Comparison of ENCODE assay signal across 34 cellular contexts in genomic region chr1:169493251-169493650, GRCh38.
"Had no signal": no experiment of that assay in that cellular context is flagged by ENCODE, and none has a peak within 500 bp of the region (broad histone marks: within the 10 kb centered on the region; RNA-seq: fewer than 3 reads in every experiment).

No MANE protein-coding gene starts in this region.

- H3K36me3 ChIP-seq: adrenal gland, brain microvascular endothelial cell, breast epithelium had no signal

- DNase-seq: activated B cell treated with CpG ODN at 0.5 μM for 24 hours; activated CD4-positive, alpha-beta memory T cell treated with anti-CD3 and anti-CD28 coated beads for 36 hours; activated CD4-positive, alpha-beta T cell treated with anti-CD3 and anti-CD28 coated beads for 4 hours; activated CD4-positive, alpha-beta T cell treated with anti-CD3 and anti-CD28 coated beads, Interleukin-2, amount 10 ng/mL, durations not matched to agents 24 days and 14 days; activated CD4-positive, alpha-beta T cell treated with anti-CD3 and anti-CD28 coated beads, Interleukin-2, amount 50 U/mL, for 1 hour; activated CD4-positive, alpha-beta T cell treated with anti-CD3 and anti-CD28 coated beads, Interleukin-2, amount 50 U/mL, for 4 hours; activated CD4-positive, CD25-positive, alpha-beta regulatory T cell treated with anti-CD3 and anti-CD28 coated beads, Interleukin-2, amount 50 U/mL, for 72 hours; activated CD8-positive, alpha-beta memory T cell treated with anti-CD3 and anti-CD28 coated beads, Interleukin-2, amount 50 U/mL, for 4 hours; activated CD8-positive, alpha-beta T cell treated with anti-CD3 and anti-CD28 coated beads for 36 hours; activated effector memory CD4-positive, alpha-beta T cell treated with anti-CD3 and anti-CD28 coated beads, Interleukin-2, amount 50 U/mL, for 16 hours; activated gamma-delta T cell treated with Interleukin-2 at 50 U/mL for 16 hours; activated naive CD4-positive, alpha-beta T cell; activated naive CD4-positive, alpha-beta T cell treated with anti-CD3 and anti-CD28 coated beads for 36 hours; activated naive CD4-positive, alpha-beta T cell treated with anti-CD3 and anti-CD28 coated beads, Interleukin-2, amount 50 U/mL, for 16 hours; activated naive CD8-positive, alpha-beta T cell treated with anti-CD3 and anti-CD28 coated beads for 36 hours; activated T-cell treated with anti-CD3 and anti-CD28 coated beads for 4 hours; activated T-cell treated with anti-CD3 and anti-CD28 coated beads, Interleukin-2, amount 50 U/mL, for 1 hour; activated T-cell treated with anti-CD3 and anti-CD28 coated beads, Interleukin-2, amount 50 U/mL, for 4 hours; activated T-cell treated with anti-CD3 and anti-CD28 coated beads, Interleukin-2, amount 50 U/mL, for 72 hours; adrenal gland; amniotic stem cell; aorta; body of pancreas; brain microvascular endothelial cell; central memory CD4-positive, alpha-beta T cell; T-helper 1 cell; T-helper 2 cell; T-helper 9 cell had no signal

- H3K4me1 ChIP-seq: adrenal gland, breast epithelium had no signal

- H3K27me3 Mint-ChIP-seq: activated CD4-positive, alpha-beta T cell treated with anti-CD3 and anti-CD28 coated beads, Interleukin-2, amount 10 ng/mL, durations not matched to agents 24 days and 14 days had no signal

- H3K9me3 Mint-ChIP-seq: activated B cell treated with CpG ODN at 0.5 μM for 24 hours; activated naive CD4-positive, alpha-beta T cell treated with anti-CD3 and anti-CD28 coated beads for 36 hours; activated naive CD8-positive, alpha-beta T cell treated with anti-CD3 and anti-CD28 coated beads for 36 hours had no signal

- H3K4me3 ChIP-seq: adrenal gland, body of pancreas, breast epithelium had no signal

- H3K9me3 ChIP-seq: adrenal gland, body of pancreas, breast epithelium had no signal

- H3K4me3 Mint-ChIP-seq: activated B cell treated with CpG ODN at 0.5 μM for 24 hours; activated CD4-positive, alpha-beta memory T cell treated with anti-CD3 and anti-CD28 coated beads for 36 hours; activated CD4-positive, alpha-beta T cell treated with anti-CD3 and anti-CD28 coated beads, Interleukin-2, amount 10 ng/mL, durations not matched to agents 24 days and 14 days; activated CD8-positive, alpha-beta T cell treated with anti-CD3 and anti-CD28 coated beads for 36 hours; activated naive CD4-positive, alpha-beta T cell treated with anti-CD3 and anti-CD28 coated beads for 36 hours; activated naive CD8-positive, alpha-beta T cell treated with anti-CD3 and anti-CD28 coated beads for 36 hours; activated T-cell treated with anti-CD3 and anti-CD28 coated beads, Interleukin-2, amount 50 U/mL, for 4 hours; activated T-cell treated with anti-CD3 and anti-CD28 coated beads, Interleukin-2, amount 50 U/mL, for 72 hours; activated T-helper 1 cell treated with anti-CD3 and anti-CD28 coated beads, Interleukin-12 subunit alpha, Interleukin-12 subunit beta, Interleukin-2, Interleukin-4 antibody, amounts not matched to agents 30 ng/mL and 10 ng/mL and 1 ng/mL, durations not matched to agents 14 hours and 24 hours and 36 hours; T-helper 1 cell treated with Interleukin-12 subunit alpha and Interleukin-12 subunit beta and Interleukin-4 antibody, amounts not matched to agents 30 μg/mL and 1 μg/mL, for 36 hours; T-helper 2 cell treated with Interferon-gamma antibody and Interleukin-4, amounts not matched to agents 5 μg/mL and 100 μg/mL, for 36 hours had no signal

- H3K27ac Mint-ChIP-seq: activated B cell treated with CpG ODN at 0.5 μM for 24 hours; activated CD4-positive, alpha-beta memory T cell treated with anti-CD3 and anti-CD28 coated beads for 36 hours; activated CD8-positive, alpha-beta T cell treated with anti-CD3 and anti-CD28 coated beads for 36 hours; activated naive CD4-positive, alpha-beta T cell treated with anti-CD3 and anti-CD28 coated beads for 36 hours; activated naive CD4-positive, alpha-beta T cell treated with anti-CD3 and anti-CD28 coated beads, Interleukin-2, amount 50 U/mL, for 72 hours; activated naive CD8-positive, alpha-beta T cell treated with anti-CD3 and anti-CD28 coated beads for 36 hours; activated T-helper 1 cell treated with anti-CD3 and anti-CD28 coated beads, Interleukin-12 subunit alpha, Interleukin-12 subunit beta, Interleukin-2, Interleukin-4 antibody, amounts not matched to agents 30 ng/mL and 10 ng/mL and 1 ng/mL, durations not matched to agents 14 hours and 24 hours and 36 hours; T-helper 1 cell treated with Interleukin-12 subunit alpha and Interleukin-12 subunit beta and Interleukin-4 antibody, amounts not matched to agents 30 μg/mL and 1 μg/mL, for 36 hours; T-helper 2 cell treated with Interferon-gamma antibody and Interleukin-4, amounts not matched to agents 5 μg/mL and 100 μg/mL, for 36 hours had no signal

- H3K27me3 ChIP-seq: adrenal gland, body of pancreas, brain microvascular endothelial cell, breast epithelium had no signal

- H3K27ac ChIP-seq: adrenal gland, body of pancreas, brain microvascular endothelial cell, breast epithelium, VCaP had no signal

- H3K4me1 Mint-ChIP-seq: activated B cell treated with CpG ODN at 0.5 μM for 24 hours had no signal
